ENCODE assay signal across 9 cellular contexts in the genomic region with DNA sequence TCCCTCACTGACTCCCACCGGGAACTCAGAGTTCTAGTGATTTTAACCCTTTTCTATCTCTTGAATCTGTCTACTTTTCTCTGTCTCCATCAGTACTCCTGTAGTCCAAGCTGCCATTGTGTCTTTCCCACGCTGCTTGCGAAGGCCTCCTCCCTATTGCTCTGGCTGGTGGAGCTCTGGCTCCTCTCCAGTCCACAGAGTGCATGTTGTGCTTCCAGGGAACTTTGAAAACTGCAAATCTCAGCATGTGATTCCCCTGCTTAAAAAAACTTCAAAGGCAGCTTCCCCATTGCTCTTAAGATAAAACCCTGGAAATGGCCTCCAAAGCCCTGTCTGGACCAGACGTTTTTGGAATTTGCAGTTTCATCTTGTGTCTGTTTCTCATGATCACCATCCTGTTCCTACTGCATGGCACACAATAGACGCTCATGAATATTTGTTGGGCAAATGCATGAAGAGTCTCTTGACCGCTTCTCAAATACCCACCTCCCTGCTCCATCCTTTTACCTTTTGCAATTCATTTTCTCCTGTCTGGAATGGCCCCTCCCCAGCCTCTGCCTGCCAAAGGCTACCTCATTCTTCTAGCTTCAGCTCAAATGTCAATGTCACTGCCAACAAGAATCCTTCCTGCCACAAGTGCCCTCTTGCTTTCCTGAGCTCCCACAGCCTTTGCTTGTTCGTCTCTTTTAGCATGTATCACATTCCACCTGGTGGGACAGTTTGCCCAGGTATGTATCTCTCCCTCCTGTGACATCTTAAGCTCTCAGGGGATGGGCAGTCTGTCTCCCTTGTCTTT.
DNase-seq lines count a peak whose midpoint lies in the region; ATAC-seq and TF ChIP-seq lines count a peak whose summit lies in the region.
"Had no signal": no experiment of that assay in that cellular context is flagged by ENCODE, and none has a peak within 500 bp of the region (broad histone marks: within the 10 kb centered on the region; RNA-seq: fewer than 3 reads in every experiment).

No MANE protein-coding gene starts in this region.

- H3F3A ChIP-seq in GM23338 (replicated peaks; ENCODE audit: low read depth), result no peaks in the 10 kb centered on the region

- ATAC-seq in GM23338, result no peak
- ATAC-seq in GM19397 (IDR thresholded peaks at IDR 0.05; ENCODE audit: unreplicated experiment), result no peak
- ATAC-seq in GM21367 (IDR thresholded peaks at IDR 0.05; ENCODE audit: unreplicated experiment), result no peak
- no peak for ATAC-seq in HG03439 (IDR thresholded peaks at IDR 0.05; ENCODE audit: unreplicated experiment)
- ATAC-seq in WTC11, result no peak; the same call in 1 of the 2 replicates
- ATAC-seq: activated CD8-positive, alpha-beta memory T cell treated with anti-CD3 and anti-CD28 coated beads, Interleukin-2, amount 10 ng/mL, durations not matched to agents 7 days and 5 days had no signal

- H3K27me3 Mint-ChIP-seq in GM23338 (ENCODE audit: insufficient read depth, low read depth, poor library complexity) (peaks cover 2% of the 10 kb centered on the region), WTC11 (ENCODE audit: low read depth) (no peaks in the 10 kb centered on the region)
- H3K27me3 Mint-ChIP-seq: activated CD8-positive, alpha-beta memory T cell treated with anti-CD3 and anti-CD28 coated beads, Interleukin-2, amount 10 ng/mL, durations not matched to agents 7 days and 5 days had no signal

- no peak overlapping the region for H3K27ac ChIP-seq in GM23338 (ENCODE audit: low read depth)
- peak overlapping the region; percentile 25 for H3K27ac ChIP-seq in layer of hippocampus (ENCODE audit: low read depth, low read length)

- H3K4me3 ChIP-seq in GM23338, result no peak overlapping the region
- H3K4me3 ChIP-seq in astrocyte of the spinal cord (ENCODE audit: low read depth, low read length), result no peak overlapping the region
- no peak overlapping the region for H3K4me3 ChIP-seq in skeletal muscle cell (ENCODE audit: low read depth, low read length)

- H3K27ac Mint-ChIP-seq in GM23338 (peak overlapping the region; percentile 69), WTC11 (no peak overlapping the region)
- H3K27ac Mint-ChIP-seq: activated CD8-positive, alpha-beta memory T cell treated with anti-CD3 and anti-CD28 coated beads, Interleukin-2, amount 10 ng/mL, durations not matched to agents 7 days and 5 days had no signal

- peaks cover 19% of the 10 kb centered on the region; the same call in 1 of the 2 replicates for H3K4me1 ChIP-seq in GM23338 (ENCODE audit: insufficient read depth)

- no peaks in the 10 kb centered on the region; the same call in 1 of the 2 replicates for H3K36me3 ChIP-seq in GM23338 (ENCODE audit: insufficient read depth)

- POLR2A ChIA-PET in WTC11 (lab: Charles Lee), result interaction anchor here (0.5 to 0.7 kb wide), 2 partner anchors 11 to 819 kb away, joined by 3 to 5 read pairs; no protein-coding TSS in a partner anchor

- in situ Hi-C loops in astrocyte of the spinal cord (cut with HindIII; ENCODE audit: low sequenced_read_pairs), result no loop called here

- H3K4me1 Mint-ChIP-seq in GM23338 (peaks cover 34% of the 10 kb centered on the region), WTC11 (peaks cover 55% of the 10 kb centered on the region)

- H3K9me3 Mint-ChIP-seq in GM23338 (no peaks in the 10 kb centered on the region), WTC11 (no peaks in the 10 kb centered on the region)

- no peaks in the 10 kb centered on the region for H3K79me2 ChIP-seq in GM23338 (replicated peaks; ENCODE audit: insufficient read depth)

- peaks cover 3% of the 10 kb centered on the region; the same call in 1 of the 2 replicates for H3K9me2 ChIP-seq in GM23338 (ENCODE audit: insufficient read depth)

- TF ChIP-seq CTCF in GM23338 (conservative IDR thresholded peaks at IDR 0.05; ENCODE audit: low read depth in 2 of 2), result no peak
- no peak for TF ChIP-seq CTCF in astrocyte of the spinal cord (IDR thresholded peaks at IDR 0.05; ENCODE audit: low read depth, low read length)
- TF ChIP-seq CTCF in WTC11 (IDR thresholded peaks at IDR 0.05), result no peak

- H3K27me3 ChIP-seq in GM23338 (ENCODE audit: insufficient read depth), result no peaks in the 10 kb centered on the region
- no peaks in the 10 kb centered on the region for H3K27me3 ChIP-seq in layer of hippocampus (ENCODE audit: control insufficient read depth, insufficient read depth, low read length)

- H3K4me2 ChIP-seq in GM23338, result no peak overlapping the region

- CTCF ChIA-PET in WTC11 (lab: Charles Lee), result no interaction called here

- H3K4me3 Mint-ChIP-seq in GM23338, result no peak overlapping the region
- no peak overlapping the region for H3K4me3 Mint-ChIP-seq in WTC11
- H3K4me3 Mint-ChIP-seq: activated CD8-positive, alpha-beta memory T cell treated with anti-CD3 and anti-CD28 coated beads, Interleukin-2, amount 10 ng/mL, durations not matched to agents 7 days and 5 days had no signal

- H3K36me3 Mint-ChIP-seq in GM23338 (ENCODE audit: low read depth) (peaks cover 7% of the 10 kb centered on the region), WTC11 (peaks cover 9% of the 10 kb centered on the region)

- H2AFZ ChIP-seq in GM23338, result no peak overlapping the region

- H4K20me1 ChIP-seq in GM23338 (replicated peaks; ENCODE audit: insufficient read depth), result no peaks in the 10 kb centered on the region

- DNase-seq in GM23338 (ENCODE audit: low spot score) (no peak), astrocyte of the spinal cord (ENCODE audit: low read depth, low spot score) (peak; percentile 81), skeletal muscle cell (ENCODE audit: low read depth) (peak; percentile 56), WTC11 (ENCODE audit: low spot score) (no peak)
- DNase-seq: activated CD8-positive, alpha-beta memory T cell treated with anti-CD3 and anti-CD28 coated beads, Interleukin-2, amount 10 ng/mL, durations not matched to agents 7 days and 5 days had no signal

TF ChIP-seq in GM23338, 12 proteins besides CTCF, POLR2A, EP300 and RAD21 (continues in another document):
- TF ChIP-seq, protein P1, sequence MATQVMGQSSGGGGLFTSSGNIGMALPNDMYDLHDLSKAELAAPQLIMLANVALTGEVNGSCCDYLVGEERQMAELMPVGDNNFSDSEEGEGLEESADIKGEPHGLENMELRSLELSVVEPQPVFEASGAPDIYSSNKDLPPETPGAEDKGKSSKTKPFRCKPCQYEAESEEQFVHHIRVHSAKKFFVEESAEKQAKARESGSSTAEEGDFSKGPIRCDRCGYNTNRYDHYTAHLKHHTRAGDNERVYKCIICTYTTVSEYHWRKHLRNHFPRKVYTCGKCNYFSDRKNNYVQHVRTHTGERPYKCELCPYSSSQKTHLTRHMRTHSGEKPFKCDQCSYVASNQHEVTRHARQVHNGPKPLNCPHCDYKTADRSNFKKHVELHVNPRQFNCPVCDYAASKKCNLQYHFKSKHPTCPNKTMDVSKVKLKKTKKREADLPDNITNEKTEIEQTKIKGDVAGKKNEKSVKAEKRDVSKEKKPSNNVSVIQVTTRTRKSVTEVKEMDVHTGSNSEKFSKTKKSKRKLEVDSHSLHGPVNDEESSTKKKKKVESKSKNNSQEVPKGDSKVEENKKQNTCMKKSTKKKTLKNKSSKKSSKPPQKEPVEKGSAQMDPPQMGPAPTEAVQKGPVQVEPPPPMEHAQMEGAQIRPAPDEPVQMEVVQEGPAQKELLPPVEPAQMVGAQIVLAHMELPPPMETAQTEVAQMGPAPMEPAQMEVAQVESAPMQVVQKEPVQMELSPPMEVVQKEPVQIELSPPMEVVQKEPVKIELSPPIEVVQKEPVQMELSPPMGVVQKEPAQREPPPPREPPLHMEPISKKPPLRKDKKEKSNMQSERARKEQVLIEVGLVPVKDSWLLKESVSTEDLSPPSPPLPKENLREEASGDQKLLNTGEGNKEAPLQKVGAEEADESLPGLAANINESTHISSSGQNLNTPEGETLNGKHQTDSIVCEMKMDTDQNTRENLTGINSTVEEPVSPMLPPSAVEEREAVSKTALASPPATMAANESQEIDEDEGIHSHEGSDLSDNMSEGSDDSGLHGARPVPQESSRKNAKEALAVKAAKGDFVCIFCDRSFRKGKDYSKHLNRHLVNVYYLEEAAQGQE (IDR thresholded peaks at IDR 0.05; ENCODE audit: unreplicated experiment), result no peak
- TF ChIP-seq ZNF114 (CRISPR knock-in tag; IDR thresholded peaks at IDR 0.05), result no peak
- no peak for TF ChIP-seq EZH2 (IDR thresholded peaks at IDR 0.05; ENCODE audit: low read depth, unreplicated experiment)
- no peak for TF ChIP-seq NANOG (IDR thresholded peaks at IDR 0.05; ENCODE audit: borderline replicate concordance)
- no peak for TF ChIP-seq POLR2AphosphoS5 (IDR thresholded peaks at IDR 0.05; ENCODE audit: low read depth)
- no peak for TF ChIP-seq CREB1 (CRISPR knock-in tag; IDR thresholded peaks at IDR 0.05; ENCODE audit: low read depth)

TF ChIP-seq in WTC11, 78 proteins besides CTCF, POLR2A, EP300 and RAD21:
- TF ChIP-seq AR (CRISPR knock-in tag; IDR thresholded peaks at IDR 0.05), result no peak
- no peak for TF ChIP-seq ELF4 (CRISPR knock-in tag; IDR thresholded peaks at IDR 0.05; ENCODE audit: low read depth)
- TF ChIP-seq ZNF671 (CRISPR knock-in tag; IDR thresholded peaks at IDR 0.05), result no peak

Comparison
In these comparisons a context has a peak if more than half of its experiments do, and no peak if none do; other contexts are left out.
1. DNase-seq: peak in astrocyte of the spinal cord (single experiment) and skeletal muscle cell (single experiment); none in GM23338 (single experiment) and WTC11 (single experiment).